ENCODE assay signal across 19 cellular contexts in the genomic region with DNA sequence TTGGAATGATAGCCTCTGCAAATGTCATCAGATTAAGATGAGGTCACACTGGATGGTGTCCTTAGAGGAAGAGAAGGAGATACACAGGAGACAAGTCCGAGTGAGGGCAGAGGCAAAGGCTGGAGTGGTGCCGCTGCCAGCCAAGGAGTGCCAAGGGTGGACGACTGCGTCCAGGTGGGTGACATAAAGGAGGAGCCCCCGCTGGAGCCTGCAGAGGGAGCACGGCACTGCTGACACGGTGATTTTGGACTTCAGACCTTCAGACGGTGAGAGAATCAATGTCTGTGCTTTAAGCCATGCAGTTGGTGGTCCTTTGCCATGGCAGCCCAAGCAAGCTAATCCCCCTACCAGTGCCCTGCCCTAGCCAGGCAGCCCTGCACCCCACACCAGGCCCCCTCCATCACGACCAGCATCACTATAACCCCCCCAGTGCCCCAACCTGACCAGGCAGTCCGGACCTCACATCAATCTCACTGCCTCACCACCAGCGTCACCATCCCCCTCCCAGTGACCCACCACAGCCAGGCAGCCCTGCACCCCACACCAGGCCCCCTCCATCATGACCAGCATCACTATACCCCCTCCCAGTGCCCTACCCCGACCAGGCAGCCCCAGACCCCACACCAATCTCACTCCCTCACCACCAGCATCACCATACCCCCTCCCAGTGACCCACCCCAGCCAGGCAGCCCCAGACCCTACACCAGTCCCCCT.
DNase-seq lines count a peak whose midpoint lies in the region; ATAC-seq and TF ChIP-seq lines count a peak whose summit lies in the region.
"Had no signal": no experiment of that assay in that cellular context is flagged by ENCODE, and none has a peak within 500 bp of the region (broad histone marks: within the 10 kb centered on the region; RNA-seq: fewer than 3 reads in every experiment).

No MANE protein-coding gene starts in this region.

- DNase-seq in CD14-positive monocyte (ENCODE audit: low spot score): peak; percentile 34
- no peak for DNase-seq in GM23338 (ENCODE audit: low spot score)
- DNase-seq in lower lobe of right lung: peak; percentile 26
- DNase-seq in SK-N-DZ (ENCODE audit: low spot score): no peak
- no peak for DNase-seq in SW 1271 (lab: John Stamatoyannopoulos, UW)
- DNase-seq: AML-193; CD4-positive, CD25-positive, alpha-beta regulatory T cell; DND-41; GDM1; Kasumi-1; NCI-H1105 treated with DMSO at 0.1 percent for 48 hours; NCI-H1930; NCI-H2171; NCI-H446 treated with DMSO at 0.1 percent for 48 hours; NCI-H774; PC-9 had no signal

- H2AFZ ChIP-seq in GM23338: peak overlapping the region; percentile 63
- H2AFZ ChIP-seq: PC-9 had no signal

- H3K79me2 ChIP-seq in GM23338 (replicated peaks; ENCODE audit: insufficient read depth): no peaks in the 10 kb centered on the region

- TF ChIP-seq CTCF in CD14-positive monocyte (IDR thresholded peaks at IDR 0.05): no peak
- TF ChIP-seq CTCF in GM23338 (conservative IDR thresholded peaks at IDR 0.05; ENCODE audit: low read depth in 2 of 2): no peak
- no peak for TF ChIP-seq CTCF in lower lobe of right lung (IDR thresholded peaks at IDR 0.05)

- intact Hi-C loops in CD14-positive monocyte (cut with micrococcal nuclease): no loop called here
- intact Hi-C loops in lower lobe of right lung (cut with DNase I): no loop called here

- H3K9me3 Mint-ChIP-seq in CD14-positive monocyte (peaks cover 0 to 6% (median 4%) of the 10 kb centered on the region in 7 donors), GM23338 (peaks cover 3% of the 10 kb centered on the region)
- H3K9me3 Mint-ChIP-seq in stimulated activated memory B cell treated with anti-CD40 and anti-IgM and Interleukin-4, amounts not matched to agents 10 μg/mL and 1 μg/mL and 100 μg/mL, for 72 hours: peaks cover 5% of the 10 kb centered on the region

- no peaks in the 10 kb centered on the region for H3K36me3 ChIP-seq in GM23338 (ENCODE audit: insufficient read depth)
- H3K36me3 ChIP-seq in lower lobe of right lung: no peaks in the 10 kb centered on the region

- no peak overlapping the region for H3K4me2 ChIP-seq in GM23338
- H3K4me2 ChIP-seq: PC-9 had no signal

- no peaks in the 10 kb centered on the region for H3K27me3 ChIP-seq in GM23338 (ENCODE audit: insufficient read depth)
- H3K27me3 ChIP-seq in lower lobe of right lung (ENCODE audit: low read depth): peaks cover 6% of the 10 kb centered on the region

- no peaks in the 10 kb centered on the region for H3K9me3 ChIP-seq in lower lobe of right lung

- no peak overlapping the region for H3K27ac Mint-ChIP-seq in CD14-positive monocyte
- H3K27ac Mint-ChIP-seq in GM23338: no peak overlapping the region
- no peak overlapping the region for H3K27ac Mint-ChIP-seq in stimulated activated memory B cell treated with anti-CD40 and anti-IgM and Interleukin-4, amounts not matched to agents 10 μg/mL and 1 μg/mL and 100 μg/mL, for 72 hours
- H3K27ac Mint-ChIP-seq: CD4-positive, CD25-positive, alpha-beta regulatory T cell had no signal

- H3K4me1 Mint-ChIP-seq in CD14-positive monocyte (no peaks in the 10 kb centered on the region), GM23338 (peaks cover 11% of the 10 kb centered on the region)
- no peaks in the 10 kb centered on the region for H3K4me1 Mint-ChIP-seq in stimulated activated memory B cell treated with anti-CD40 and anti-IgM and Interleukin-4, amounts not matched to agents 10 μg/mL and 1 μg/mL and 100 μg/mL, for 72 hours
- H3K4me1 Mint-ChIP-seq: CD4-positive, CD25-positive, alpha-beta regulatory T cell had no signal

- ATAC-seq in GM23338 (no peak), lower lobe of right lung (peak in 1 of 2 donors; percentile 14), HG03460 (IDR thresholded peaks at IDR 0.05; ENCODE audit: unreplicated experiment) (no peak)
- peak; percentile 25 for ATAC-seq in stimulated activated memory B cell treated with anti-CD40 and anti-IgM and Interleukin-4, amounts not matched to agents 10 μg/mL and 1 μg/mL and 100 μg/mL, for 72 hours
- ATAC-seq: Right ventricle myocardium inferior had no signal

- H3F3A ChIP-seq in GM23338 (replicated peaks; ENCODE audit: low read depth): 0 out of 2 replicates have a peak, but pooled peaks cover 2% of the 10 kb centered on the region

- H3K4me1 ChIP-seq in GM23338 (ENCODE audit: insufficient read depth): no peaks in the 10 kb centered on the region
- no peaks in the 10 kb centered on the region for H3K4me1 ChIP-seq in lower lobe of right lung

- H3K4me3 ChIP-seq in GM23338: no peak overlapping the region
- no peak overlapping the region for H3K4me3 ChIP-seq in lower lobe of right lung
- H3K4me3 ChIP-seq: PC-9 had no signal

- no peaks in the 10 kb centered on the region for H4K20me1 ChIP-seq in GM23338 (replicated peaks; ENCODE audit: insufficient read depth)

- no peak overlapping the region for H3K27ac ChIP-seq in GM23338 (ENCODE audit: low read depth)
- H3K27ac ChIP-seq in lower lobe of right lung: no peak overlapping the region
- H3K27ac ChIP-seq: PC-9 had no signal

- H3K9me2 ChIP-seq in GM23338 (ENCODE audit: insufficient read depth): no peaks in the 10 kb centered on the region

- H3K4me3 Mint-ChIP-seq in CD14-positive monocyte: no peak overlapping the region
- no peak overlapping the region for H3K4me3 Mint-ChIP-seq in GM23338
- no peak overlapping the region for H3K4me3 Mint-ChIP-seq in stimulated activated memory B cell treated with anti-CD40 and anti-IgM and Interleukin-4, amounts not matched to agents 10 μg/mL and 1 μg/mL and 100 μg/mL, for 72 hours
- H3K4me3 Mint-ChIP-seq: CD4-positive, CD25-positive, alpha-beta regulatory T cell had no signal

- no peaks in the 10 kb centered on the region for H3K36me3 Mint-ChIP-seq in CD14-positive monocyte
- H3K36me3 Mint-ChIP-seq in GM23338 (ENCODE audit: low read depth): peaks cover 3% of the 10 kb centered on the region; the same call in 1 of the 3 replicates
- H3K36me3 Mint-ChIP-seq in stimulated activated memory B cell treated with anti-CD40 and anti-IgM and Interleukin-4, amounts not matched to agents 10 μg/mL and 1 μg/mL and 100 μg/mL, for 72 hours: no peaks in the 10 kb centered on the region
- H3K36me3 Mint-ChIP-seq: CD4-positive, CD25-positive, alpha-beta regulatory T cell had no signal

- peaks cover 0 to 7% (median 3%) of the 10 kb centered on the region in 3 donors for H3K27me3 Mint-ChIP-seq in CD14-positive monocyte (ENCODE audit: low read depth in 3 of 3)
- peaks cover 14% of the 10 kb centered on the region for H3K27me3 Mint-ChIP-seq in GM23338 (ENCODE audit: insufficient read depth, low read depth, poor library complexity)
- peaks cover 9% of the 10 kb centered on the region for H3K27me3 Mint-ChIP-seq in stimulated activated memory B cell treated with anti-CD40 and anti-IgM and Interleukin-4, amounts not matched to agents 10 μg/mL and 1 μg/mL and 100 μg/mL, for 72 hours

TF ChIP-seq in GM23338, 12 proteins besides CTCF, POLR2A, EP300 and RAD21 (continues in another document):
- TF ChIP-seq STAT1 (IDR thresholded peaks at IDR 0.05; ENCODE audit: unreplicated experiment) (no peak), POLR2AphosphoS5 (IDR thresholded peaks at IDR 0.05; ENCODE audit: low read depth) (no peak)

Comparison
In these comparisons a context has a peak if more than half of its experiments do, and no peak if none do; other contexts are left out.
1. DNase-seq: peak in CD14-positive monocyte (single experiment) and lower lobe of right lung (single experiment); none in GM23338 (single experiment), SK-N-DZ (single experiment) and SW 1271 (0 of 2).